Comparison of ENCODE assay signal across 18 cellular contexts in the genomic region with DNA sequence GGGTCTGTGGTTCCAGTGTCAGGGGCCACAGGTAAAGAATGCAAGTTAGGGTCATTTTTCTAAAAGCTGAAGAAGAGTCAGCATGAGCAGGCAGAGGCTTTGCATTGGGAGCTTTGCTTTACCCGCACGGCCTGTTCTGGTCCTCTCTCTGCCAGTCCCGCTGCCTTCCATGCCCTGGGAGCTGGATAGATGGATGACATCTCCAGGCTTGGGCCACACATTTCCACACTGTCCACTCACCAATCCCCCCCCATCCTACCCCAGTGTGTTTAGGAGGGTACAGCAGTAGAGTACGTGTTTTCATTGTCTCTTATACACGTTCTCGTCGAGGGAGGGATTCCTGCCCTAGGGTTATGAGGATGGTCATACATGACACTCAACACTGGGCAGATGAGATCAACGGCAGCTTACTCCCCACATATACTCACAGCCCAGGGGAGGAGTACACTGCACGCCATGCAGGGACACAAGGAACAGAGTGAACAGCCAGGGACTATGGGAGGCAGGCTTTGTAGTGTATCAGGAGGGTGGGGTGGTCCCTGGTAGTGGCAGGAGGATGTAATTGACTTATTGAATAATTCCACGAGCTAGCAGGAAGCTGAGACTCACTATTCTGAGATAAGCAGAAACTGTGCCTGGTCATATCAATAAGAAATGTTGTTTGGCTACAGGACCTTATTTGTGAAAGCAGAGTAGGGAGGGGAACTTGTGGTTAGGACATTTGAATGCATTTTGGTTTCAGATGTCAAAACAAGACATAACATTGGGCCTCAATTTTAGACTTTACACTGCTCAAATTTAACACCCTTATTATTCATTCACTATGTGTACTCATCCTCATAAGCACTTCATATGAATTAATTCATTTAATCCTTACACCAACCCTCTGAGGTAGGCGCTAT. TPM values are rescaled to one million over a fixed set of nuclear protein-coding genes. Genes with fewer than 3 reads are reported as not detected.
DNase-seq lines count a peak whose midpoint lies in the region; ATAC-seq, FAIRE-seq and TF ChIP-seq lines count a peak whose summit lies in the region.
"Had no signal": no experiment of that assay in that cellular context is flagged by ENCODE, and none has a peak within 500 bp of the region (broad histone marks: within the 10 kb centered on the region; RNA-seq: fewer than 3 reads in every experiment).

No MANE protein-coding gene starts in this region.

- no peak for TF ChIP-seq POLR2A in ovary (IDR thresholded peaks at IDR 0.05)

- H3K9me3 ChIP-seq in ovary, result no peaks in the 10 kb centered on the region
- H3K9me3 ChIP-seq: breast epithelium, prostate gland had no signal

- intact Hi-C loops in ovary (cut with DNase I), result no loop called here

- no peaks in the 10 kb centered on the region for H3K4me1 ChIP-seq in ovary (ENCODE audit: insufficient read depth)
- H3K4me1 ChIP-seq: breast epithelium, prostate gland had no signal

- DNase-seq in MV-4-11 (lab: John Stamatoyannopoulos, UW) (peak; percentile 62), midbrain (lab: John Stamatoyannopoulos, UW) (no peak), ovary (no peak), urothelium cell line (ENCODE audit: low spot score) (no peak), SKM-1 (lab: John Stamatoyannopoulos, UW; ENCODE audit: unreplicated experiment) (no peak)
- DNase-seq: Calu3, KG1, NCI-H187, SHP77, T1000 had no signal

- ATAC-seq in GM18499 (IDR thresholded peaks at IDR 0.05; ENCODE audit: insufficient read depth, unreplicated experiment) (peak; percentile 90), GM19455 (IDR thresholded peaks at IDR 0.05; ENCODE audit: unreplicated experiment) (peak; percentile 78), HG02885 (IDR thresholded peaks at IDR 0.05; ENCODE audit: poor library complexity, unreplicated experiment) (peak; percentile 54)
- ATAC-seq: GM23338; stimulated activated memory B cell treated with anti-CD40 and anti-IgM and Interleukin-4, amounts not matched to agents 10 μg/mL and 1 μg/mL and 100 μg/mL, for 72 hours had no signal

- H3K36me3 ChIP-seq in ovary, result no peaks in the 10 kb centered on the region
- H3K36me3 ChIP-seq: breast epithelium, prostate gland had no signal

- TF ChIP-seq CTCF in ovary (IDR thresholded peaks at IDR 0.05), result no peak

- H3K4me3 ChIP-seq in ovary, result no peak overlapping the region
- H3K4me3 ChIP-seq: breast epithelium, GM23338, prostate gland had no signal

- 74 to 83% (median 77%) methylated on average over 11 of the region's 11 CpGs for WGBS in ovary, 3 donors

- no peak for TF ChIP-seq EP300 in ovary (IDR thresholded peaks at IDR 0.05)

- no peaks in the 10 kb centered on the region for H3K27me3 ChIP-seq in ovary
- H3K27me3 ChIP-seq: breast epithelium had no signal

- no peak overlapping the region for H3K27ac ChIP-seq in ovary
- H3K27ac ChIP-seq: breast epithelium, prostate gland had no signal

- no peak for FAIRE-seq in urothelium cell line (lab: Jason Lieb, UNC)

RNA-seq across cellular contexts. Expression of a gene that starts 36.6 kb away (rescaled TPM):
- under 1 TPM in 4 of 7 donors, not detected in 3; 0.23 to 0.72 (median 0.31) TPM for total RNA-seq in ovary
- polyA plus RNA-seq in ovary, result under 1 TPM; 0.15 to 0.45 TPM
- total RNA-seq: breast epithelium, Calu3 had no signal
- polyA plus RNA-seq: AG04450 had no signal
